ENCODE assay signal across 22 cellular contexts in genomic region chr21:33255404-33255803, GRCh38. TPM values are rescaled to one million over a fixed set of nuclear protein-coding genes. Genes with fewer than 3 reads are reported as not detected.
A peak's percentile ranks its signal among the peaks of the same experiment; 100 is the strongest.
DNase-seq lines count a peak whose midpoint lies in the region; ATAC-seq lines count a peak whose summit lies in the region.
"Had no signal": no experiment of that assay in that cellular context is flagged by ENCODE, and none has a peak within 500 bp of the region (broad histone marks: within the 10 kb centered on the region; RNA-seq: fewer than 3 reads in every experiment).

No MANE protein-coding gene starts in this region.

- CTCF ChIA-PET in CD8-positive, alpha-beta memory T cell (lab: Charles Lee): interaction anchor here (0.9 kb wide), 1 partner anchor 99 kb away, joined by 3 read pairs; no protein-coding TSS in a partner anchor

- ATAC-seq in stimulated activated effector memory CD8-positive, alpha-beta T cell treated with anti-CD3 and anti-CD28 coated beads, Interleukin-12 subunit alpha, Interleukin-12 subunit beta, amount 100 ng/mL, for 72 hours: peak; percentile 78
- ATAC-seq in GM21526 (IDR thresholded peaks at IDR 0.05; ENCODE audit: low FRiP score, unreplicated experiment): no peak
- ATAC-seq: psoas muscle had no signal

- no peak for DNase-seq in activated CD4-positive, alpha-beta T cell treated with anti-CD3 and anti-CD28 coated beads, Interleukin-2, amount 10 ng/mL, durations not matched to agents 24 days and 14 days
- DNase-seq in activated CD4-positive, alpha-beta T cell treated with anti-CD3 and anti-CD28 coated beads for 1 hour: no peak
- no peak for DNase-seq in CD8-positive, alpha-beta memory T cell
- no peak for DNase-seq in stimulated activated effector memory CD8-positive, alpha-beta T cell treated with anti-CD3 and anti-CD28 coated beads, Interleukin-12 subunit alpha, Interleukin-12 subunit beta, amount 100 ng/mL, for 72 hours (ENCODE audit: low spot score in 2 of 2)
- no peak for DNase-seq in hepatic stellate cell (ENCODE audit: low spot score)
- no peak for DNase-seq in NCI-H748 (lab: John Stamatoyannopoulos, UW; ENCODE audit: unreplicated experiment)
- DNase-seq: AML-193, HCEC 1CT, hypothalamus, immature natural killer cell, left ventricle myocardium inferior, NCI-H1092, NCI-H1694 treated with DMSO at 0.1 percent for 48 hours, NCI-H510A treated with DMSO at 0.1 percent for 48 hours, nucleus accumbens, psoas muscle, SK-N-SH, stomach had no signal

- H3K4me3 Mint-ChIP-seq in activated CD4-positive, alpha-beta T cell treated with anti-CD3 and anti-CD28 coated beads, Interleukin-2, amount 10 ng/mL, durations not matched to agents 24 days and 14 days: no peak overlapping the region
- H3K4me3 Mint-ChIP-seq in CD8-positive, alpha-beta memory T cell: no peak overlapping the region
- H3K4me3 Mint-ChIP-seq in activated naive CD8-positive, alpha-beta T cell: peak overlapping the region; percentile 49
- no peak overlapping the region for H3K4me3 Mint-ChIP-seq in stimulated activated effector memory CD8-positive, alpha-beta T cell treated with anti-CD3 and anti-CD28 coated beads, Interleukin-12 subunit alpha, Interleukin-12 subunit beta, amount 100 ng/mL, for 72 hours
- H3K4me3 Mint-ChIP-seq: central memory CD8-positive, alpha-beta T cell; immature natural killer cell had no signal

- POLR2A ChIA-PET in CD8-positive, alpha-beta memory T cell (lab: Charles Lee): no interaction called here

- peaks cover 40% of the 10 kb centered on the region for H3K4me1 Mint-ChIP-seq in activated CD4-positive, alpha-beta T cell treated with anti-CD3 and anti-CD28 coated beads, Interleukin-2, amount 10 ng/mL, durations not matched to agents 24 days and 14 days
- peaks cover 38 to 66% (median 56%) of the 10 kb centered on the region in 3 donors for H3K4me1 Mint-ChIP-seq in CD8-positive, alpha-beta memory T cell
- H3K4me1 Mint-ChIP-seq in activated naive CD8-positive, alpha-beta T cell (ENCODE audit: low read depth): peaks cover 64% of the 10 kb centered on the region
- peaks cover 49% of the 10 kb centered on the region for H3K4me1 Mint-ChIP-seq in stimulated activated effector memory CD8-positive, alpha-beta T cell treated with anti-CD3 and anti-CD28 coated beads, Interleukin-12 subunit alpha, Interleukin-12 subunit beta, amount 100 ng/mL, for 72 hours

- intact Hi-C loops in activated CD4-positive, alpha-beta T cell treated with anti-CD3 and anti-CD28 coated beads, Interleukin-2, amount 10 ng/mL, durations not matched to agents 24 days and 14 days (cut with micrococcal nuclease): loop anchor here (1.0 to 5.0 kb wide), 2 partner anchors 11 to 127 kb away; no protein-coding TSS in a partner anchor

- no peak overlapping the region for H3K27ac ChIP-seq in CD8-positive, alpha-beta memory T cell (ENCODE audit: low read depth, low read length)
- H3K27ac ChIP-seq: left ventricle myocardium inferior, psoas muscle, stomach, thyroid gland had no signal

- H3K36me3 ChIP-seq in CD8-positive, alpha-beta memory T cell (ENCODE audit: insufficient read depth, low read length): peaks cover 62% of the 10 kb centered on the region
- H3K36me3 ChIP-seq: thyroid gland had no signal

- H3K36me3 Mint-ChIP-seq in activated CD4-positive, alpha-beta T cell treated with anti-CD3 and anti-CD28 coated beads, Interleukin-2, amount 10 ng/mL, durations not matched to agents 24 days and 14 days (ENCODE audit: low read depth): peaks cover 86% of the 10 kb centered on the region
- peaks cover 38 to 95% (median 47%) of the 10 kb centered on the region in 3 donors for H3K36me3 Mint-ChIP-seq in CD8-positive, alpha-beta memory T cell
- peaks cover 39% of the 10 kb centered on the region for H3K36me3 Mint-ChIP-seq in activated naive CD8-positive, alpha-beta T cell
- peaks cover 83% of the 10 kb centered on the region for H3K36me3 Mint-ChIP-seq in stimulated activated effector memory CD8-positive, alpha-beta T cell treated with anti-CD3 and anti-CD28 coated beads, Interleukin-12 subunit alpha, Interleukin-12 subunit beta, amount 100 ng/mL, for 72 hours

- no peaks in the 10 kb centered on the region for H3K27me3 Mint-ChIP-seq in activated CD4-positive, alpha-beta T cell treated with anti-CD3 and anti-CD28 coated beads, Interleukin-2, amount 10 ng/mL, durations not matched to agents 24 days and 14 days
- no peaks in the 10 kb centered on the region for H3K27me3 Mint-ChIP-seq in CD8-positive, alpha-beta memory T cell
- no peaks in the 10 kb centered on the region for H3K27me3 Mint-ChIP-seq in activated naive CD8-positive, alpha-beta T cell
- H3K27me3 Mint-ChIP-seq: central memory CD8-positive, alpha-beta T cell had no signal

- no peak overlapping the region for H3K4me3 ChIP-seq in CD8-positive, alpha-beta memory T cell (ENCODE audit: low read length)
- H3K4me3 ChIP-seq: left ventricle myocardium inferior, psoas muscle, stomach, thyroid gland had no signal

- H3K9me3 ChIP-seq in CD8-positive, alpha-beta memory T cell (ENCODE audit: low read length): no peaks in the 10 kb centered on the region
- H3K9me3 ChIP-seq: psoas muscle, SK-N-SH, stomach, thyroid gland had no signal

- H3K9me3 Mint-ChIP-seq in activated CD4-positive, alpha-beta T cell treated with anti-CD3 and anti-CD28 coated beads, Interleukin-2, amount 10 ng/mL, durations not matched to agents 24 days and 14 days: no peaks in the 10 kb centered on the region
- H3K9me3 Mint-ChIP-seq in CD8-positive, alpha-beta memory T cell: peaks cover 0 to 4% (median 0%) of the 10 kb centered on the region in 5 donors
- H3K9me3 Mint-ChIP-seq in activated naive CD8-positive, alpha-beta T cell (ENCODE audit: low read depth): peaks cover 5% of the 10 kb centered on the region
- no peaks in the 10 kb centered on the region for H3K9me3 Mint-ChIP-seq in stimulated activated effector memory CD8-positive, alpha-beta T cell treated with anti-CD3 and anti-CD28 coated beads, Interleukin-12 subunit alpha, Interleukin-12 subunit beta, amount 100 ng/mL, for 72 hours
- H3K9me3 Mint-ChIP-seq: central memory CD8-positive, alpha-beta T cell had no signal

- no peaks in the 10 kb centered on the region for H3K27me3 ChIP-seq in CD8-positive, alpha-beta memory T cell (ENCODE audit: insufficient read depth, low read length, poor library complexity, severe bottlenecking)
- H3K27me3 ChIP-seq: stomach, thyroid gland had no signal

- H3K4me1 ChIP-seq in CD8-positive, alpha-beta memory T cell (ENCODE audit: insufficient read depth, low read length): peaks cover 10% of the 10 kb centered on the region
- H3K4me1 ChIP-seq: stomach, thyroid gland had no signal

- peak overlapping the region; percentile 82 for H3K27ac Mint-ChIP-seq in activated CD4-positive, alpha-beta T cell treated with anti-CD3 and anti-CD28 coated beads, Interleukin-2, amount 10 ng/mL, durations not matched to agents 24 days and 14 days
- H3K27ac Mint-ChIP-seq in CD8-positive, alpha-beta memory T cell: peak overlapping the region in 7 of 8 donors; percentile 23 to 86 (median 51)
- H3K27ac Mint-ChIP-seq in activated naive CD8-positive, alpha-beta T cell: peak overlapping the region; percentile 91
- H3K27ac Mint-ChIP-seq in stimulated activated effector memory CD8-positive, alpha-beta T cell treated with anti-CD3 and anti-CD28 coated beads, Interleukin-12 subunit alpha, Interleukin-12 subunit beta, amount 100 ng/mL, for 72 hours: no peak overlapping the region

RNA-seq across cellular contexts. Expression of gene IL10RB, which starts 10.8 kb away (rescaled TPM):
- 21.1 and 24.0 TPM in 2 replicates for total RNA-seq in activated CD4-positive, alpha-beta T cell treated with anti-CD3 and anti-CD28 coated beads, Interleukin-2, amount 10 ng/mL, durations not matched to agents 24 days and 14 days
- total RNA-seq in CD8-positive, alpha-beta memory T cell: 10 to 100 TPM; 23.4 to 25.3 TPM
- 51.4 TPM for polyA plus RNA-seq in CD8-positive, alpha-beta memory T cell

RNA-seq across cellular contexts. Expression of gene IFNAR2, which starts 25.7 kb away (rescaled TPM):
- total RNA-seq in activated CD4-positive, alpha-beta T cell treated with anti-CD3 and anti-CD28 coated beads, Interleukin-2, amount 10 ng/mL, durations not matched to agents 24 days and 14 days: 35.2 and 36.7 TPM in 2 replicates
- 10 to 100 TPM; 23.4 to 26.4 TPM for total RNA-seq in CD8-positive, alpha-beta memory T cell
- 85.3 TPM for polyA plus RNA-seq in CD8-positive, alpha-beta memory T cell
